In the genomic region with DNA sequence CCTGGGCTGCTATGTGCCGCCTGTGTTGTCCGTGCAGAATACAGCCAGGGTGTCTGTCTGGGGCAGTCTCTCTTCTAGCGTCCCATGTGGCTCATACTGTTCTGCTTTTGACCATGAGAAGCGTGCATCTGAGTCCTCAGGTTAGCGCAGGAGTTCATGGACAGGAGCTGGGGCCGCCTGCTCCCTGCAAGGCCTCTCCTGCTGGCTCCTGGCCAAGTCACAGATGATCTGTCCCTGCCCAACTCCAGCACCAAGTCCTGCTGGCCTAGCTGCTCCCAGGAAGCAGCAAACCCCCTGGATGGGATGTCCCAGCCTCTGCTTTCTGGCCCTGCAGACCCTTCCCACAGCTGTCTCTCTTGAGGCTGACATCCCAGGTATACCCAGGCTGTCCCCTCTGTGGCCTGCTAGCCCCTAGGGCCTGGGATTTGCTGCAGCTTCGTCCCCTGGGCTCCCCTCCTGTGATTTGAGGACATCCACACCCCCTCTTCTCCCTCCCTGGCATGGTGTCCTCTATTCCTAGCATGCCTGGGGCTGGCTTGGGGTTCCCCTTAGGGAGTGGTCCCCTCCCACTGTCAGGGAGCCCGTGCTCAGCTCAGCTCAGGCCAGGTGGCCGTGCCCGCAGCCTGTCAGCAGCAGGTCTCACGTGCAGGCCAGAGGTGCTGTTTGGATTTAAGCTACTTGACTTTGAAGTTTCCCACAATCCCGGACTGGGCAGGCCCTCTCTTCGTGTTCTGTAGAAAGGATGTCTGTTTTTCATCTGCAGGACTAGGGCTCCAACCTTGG, we compare ENCODE assay signal across 22 cellular contexts. TPM values are rescaled to one million over a fixed set of nuclear protein-coding genes. Genes with fewer than 3 reads are reported as not detected.
A peak's percentile ranks its signal among the peaks of the same experiment; 100 is the strongest.
DNase-seq lines count a peak whose midpoint lies in the region; ATAC-seq and TF ChIP-seq lines count a peak whose summit lies in the region.
"Had no signal": no experiment of that assay in that cellular context is flagged by ENCODE, and none has a peak within 500 bp of the region (broad histone marks: within the 10 kb centered on the region; RNA-seq: fewer than 3 reads in every experiment).

No MANE protein-coding gene starts in this region.

- H3K27me3 Mint-ChIP-seq in natural killer cell (ENCODE audit: low read depth in 2 of 2), result no peaks in the 10 kb centered on the region
- H3K27me3 Mint-ChIP-seq: activated naive CD8-positive, alpha-beta T cell; stimulated activated naive B cell treated with anti-CD40 and anti-IgM and Interleukin-4, amounts not matched to agents 10 μg/mL and 1 μg/mL and 100 μg/mL, for 72 hours had no signal

- peaks cover 2 to 100% (median 49%) of the 10 kb centered on the region in 11 experiments; a peak in 18 of 22 replicates for H4K20me1 ChIP-seq in BLaER1 treated with 17β-estradiol and CSF1 and Interleukin-3, amounts not matched to agents 10 nM and 100 nM

- peak overlapping the region in 4 of 11 experiments; percentile 16 to 30 (median 20); a peak in 5 of 22 replicates for H3K9ac ChIP-seq in BLaER1 treated with 17β-estradiol and CSF1 and Interleukin-3, amounts not matched to agents 10 nM and 100 nM
- H3K9ac ChIP-seq: parathyroid adenoma had no signal

- no peak for ATAC-seq in natural killer cell
- ATAC-seq: stimulated activated naive B cell treated with anti-CD40 and anti-IgM and Interleukin-4, amounts not matched to agents 10 μg/mL and 1 μg/mL and 100 μg/mL, for 72 hours had no signal

- no peaks in the 10 kb centered on the region for H3K36me3 Mint-ChIP-seq in natural killer cell
- H3K36me3 Mint-ChIP-seq: activated naive CD8-positive, alpha-beta T cell had no signal

- peak overlapping the region; percentile 48 to 71 for H3K27ac Mint-ChIP-seq in natural killer cell
- H3K27ac Mint-ChIP-seq: activated naive CD8-positive, alpha-beta T cell; stimulated activated naive B cell treated with anti-CD40 and anti-IgM and Interleukin-4, amounts not matched to agents 10 μg/mL and 1 μg/mL and 100 μg/mL, for 72 hours had no signal

- H3K4me1 ChIP-seq in BLaER1 treated with 17β-estradiol and CSF1 and Interleukin-3, amounts not matched to agents 10 nM and 100 nM, result peaks cover 13 to 87% (median 69%) of the 10 kb centered on the region in 10 experiments; a peak in 19 of 20 replicates
- no peaks in the 10 kb centered on the region for H3K4me1 ChIP-seq in adrenal gland (replicated peaks in 1 of 2)
- H3K4me1 ChIP-seq: parathyroid adenoma, upper lobe of left lung had no signal

- H3K4me2 ChIP-seq in BLaER1 treated with 17β-estradiol and CSF1 and Interleukin-3, amounts not matched to agents 10 nM and 100 nM, result peak overlapping the region in 9 of 11 experiments; percentile 55 to 99 (median 72); a peak in 19 of 22 replicates

- H3K9me3 ChIP-seq in BLaER1 treated with 17β-estradiol and CSF1 and Interleukin-3, amounts not matched to agents 10 nM and 100 nM (replicated peaks in 1 of 11), result no peaks in the 10 kb centered on the region
- no peaks in the 10 kb centered on the region for H3K9me3 ChIP-seq in adrenal gland (replicated peaks in 1 of 3)
- H3K9me3 ChIP-seq: upper lobe of left lung had no signal

- H3K9me3 Mint-ChIP-seq in natural killer cell, result no peaks in the 10 kb centered on the region
- H3K9me3 Mint-ChIP-seq: stimulated activated naive B cell treated with anti-CD40 and anti-IgM and Interleukin-4, amounts not matched to agents 10 μg/mL and 1 μg/mL and 100 μg/mL, for 72 hours had no signal

- TF ChIP-seq CTCF in adrenal gland (IDR thresholded peaks at IDR 0.05) (no peak), natural killer cell (IDR thresholded peaks at IDR 0.05) (no peak), dorsolateral prefrontal cortex (IDR thresholded peaks at IDR 0.05 in 54 of 56, conservative IDR thresholded peaks at IDR 0.05 in 2 of 56; ENCODE audit: low read depth in 1 of 56, partially characterized antibody in 56 of 56) (no peak)

- no peak overlapping the region for H3K4me3 Mint-ChIP-seq in natural killer cell
- H3K4me3 Mint-ChIP-seq: activated naive CD8-positive, alpha-beta T cell; stimulated activated naive B cell treated with anti-CD40 and anti-IgM and Interleukin-4, amounts not matched to agents 10 μg/mL and 1 μg/mL and 100 μg/mL, for 72 hours had no signal

- no peaks in the 10 kb centered on the region for H3K27me3 ChIP-seq in BLaER1 treated with 17β-estradiol and CSF1 and Interleukin-3, amounts not matched to agents 10 nM and 100 nM
- H3K27me3 ChIP-seq in adrenal gland (no peaks in the 10 kb centered on the region), dorsolateral prefrontal cortex (no peaks in the 10 kb centered on the region)
- H3K27me3 ChIP-seq: upper lobe of left lung had no signal

- H3K4me3 ChIP-seq in BLaER1 treated with 17β-estradiol and CSF1 and Interleukin-3, amounts not matched to agents 10 nM and 100 nM, result no peak overlapping the region
- H3K4me3 ChIP-seq in adrenal gland (no peak overlapping the region), dorsolateral prefrontal cortex (no peak overlapping the region)
- H3K4me3 ChIP-seq: SK-N-MC, upper lobe of left lung had no signal

- intact Hi-C loops in adrenal gland (cut with DNase I), result no loop called here
- intact Hi-C loops in natural killer cell (cut with micrococcal nuclease), result no loop called here
- intact Hi-C loops in dorsolateral prefrontal cortex (cut with DNase I), result no loop called here

- peaks cover 8 to 26% of the 10 kb centered on the region in 2 donors for H3K4me1 Mint-ChIP-seq in natural killer cell

- whole genome bisulfite sequencing in adrenal gland, 4 donors, result 52 to 71% (median 64%) methylated on average over 7 to 13 of the region's 13 CpGs

- peak overlapping the region in 3 of 11 experiments; percentile 25 to 56 (median 52); a peak in 3 of 22 replicates for H3K27ac ChIP-seq in BLaER1 treated with 17β-estradiol and CSF1 and Interleukin-3, amounts not matched to agents 10 nM and 100 nM
- H3K27ac ChIP-seq in adrenal gland (no peak overlapping the region), dorsolateral prefrontal cortex (no peak overlapping the region)
- H3K27ac ChIP-seq: parathyroid adenoma, SK-N-MC, upper lobe of left lung had no signal

- DNase-seq in DMS53 (lab: John Stamatoyannopoulos, UW), result peak; percentile 43
- no peak for DNase-seq in DMS53 treated with DMSO at 0.1 percent for 48 hours (lab: John Stamatoyannopoulos, UW; ENCODE audit: unreplicated experiment)
- DNase-seq in adrenal gland, result peak; percentile 58 to 90 (median 84)
- no peak for DNase-seq in natural killer cell
- DNase-seq in activated T-cell treated with anti-CD3 and anti-CD28 coated beads, Interleukin-2, amount 50 U/mL, for 1 hour, result no peak
- DNase-seq in AG08396 (ENCODE audit: low spot score), result no peak
- no peak for DNase-seq in dorsolateral prefrontal cortex
- DNase-seq: activated CD4-positive, alpha-beta T cell treated with anti-CD3 and anti-CD28 coated beads, Interleukin-2, amount 50 U/mL, for 4 hours; effector memory CD4-positive, alpha-beta T cell; EL; hippocampal formation; MV-4-11; NCI-H2081 treated with DMSO at 0.1 percent for 48 hours; OCI-M1; stimulated activated naive B cell treated with anti-CD40 and anti-IgM and Interleukin-4, amounts not matched to agents 10 μg/mL and 1 μg/mL and 100 μg/mL, for 72 hours; upper lobe of left lung had no signal

- TF ChIP-seq POLR2A in adrenal gland (IDR thresholded peaks at IDR 0.05), result no peak

- H3K36me3 ChIP-seq in BLaER1 treated with 17β-estradiol and CSF1 and Interleukin-3, amounts not matched to agents 10 nM and 100 nM, result peaks cover 8 to 99% (median 36%) of the 10 kb centered on the region in 11 experiments; a peak in 19 of 22 replicates
- no peaks in the 10 kb centered on the region for H3K36me3 ChIP-seq in adrenal gland (replicated peaks in 1 of 2)

RNA-seq across cellular contexts. Expression of a gene that starts 17.8 kb away (rescaled TPM):
- total RNA-seq in adrenal gland (10 to 100 TPM in 4 of 8 donors, 1 to 10 TPM in 4; 6.6 to 19.4 (median 10.0) TPM), natural killer cell (100 to 1,000 TPM in 1 of 3 donors, 10 to 100 TPM in 2; 92.6 to 133 (median 93.4) TPM), dorsolateral prefrontal cortex (10 to 100 TPM in 116 of 120 experiments, 1 to 10 TPM in 4; 5.1 to 39.4 (median 15.4) TPM)
- polyA plus RNA-seq in adrenal gland, result 10 to 100 TPM in 2 of 3 donors, 1 to 10 TPM in 1; 1.7 to 21.4 (median 19.7) TPM

RNA-seq across cellular contexts. Expression of a gene that starts 32.6 kb away (rescaled TPM):
- total RNA-seq in adrenal gland, result 1 to 10 TPM in 3 of 8 donors, under 1 TPM in 5; 0.12 to 3.6 (median 0.66) TPM
- 1 to 10 TPM in 2 of 3 donors, under 1 TPM in 1; 0.71 to 3.9 (median 3.3) TPM for polyA plus RNA-seq in adrenal gland
- total RNA-seq in natural killer cell, result 10 to 100 TPM; 23.6 to 32.6 (median 26.5) TPM
- total RNA-seq in dorsolateral prefrontal cortex, result 10 to 100 TPM in 1 of 120 experiments, 1 to 10 TPM in 111, under 1 TPM in 7, not detected in 1; 0.51 to 10.2 (median 2.7) TPM
- total RNA-seq: A172, HT1080 had no signal

Comparison
In these comparisons a context has a peak if more than half of its experiments do, and no peak if none do; other contexts are left out.
1. DNase-seq: peak in DMS53 (single experiment) and adrenal gland (7 of 7); none in DMS53 treated with DMSO at 0.1 percent for 48 hours (single experiment), natural killer cell (single experiment), activated T-cell treated with anti-CD3 and anti-CD28 coated beads, Interleukin-2, amount 50 U/mL, for 1 hour (single experiment), AG08396 (single experiment) and dorsolateral prefrontal cortex (0 of 10).